Comparison of ENCODE assay signal across 1 cellular context in genomic region chr21:38788275-38788911, GRCh38.
TF ChIP-seq lines count a peak whose summit lies in the region.

No MANE protein-coding gene starts in this region.

TF ChIP-seq in K562, 482 proteins besides CTCF, POLR2A, EP300 and RAD21 (continued from another document):
- TF ChIP-seq USF2 (CRISPR knock-in tag; IDR thresholded peaks at IDR 0.05): no peak
- TF ChIP-seq ZNF217 (CRISPR knock-in tag; IDR thresholded peaks at IDR 0.05): no peak
- TF ChIP-seq ZNF561 (CRISPR knock-in tag; conservative IDR thresholded peaks at IDR 0.05): no peak
- TF ChIP-seq NBN (IDR thresholded peaks at IDR 0.05; ENCODE audit: low read depth): no peak
- no peak for TF ChIP-seq SIX5 (IDR thresholded peaks at IDR 0.05; ENCODE audit: borderline replicate concordance in 1 of 2, insufficient read depth in 1 of 2, low read depth in 1 of 2, low read length in 2 of 2)
- no peak for TF ChIP-seq SP1 (CRISPR knock-in tag; IDR thresholded peaks at IDR 0.05)
- TF ChIP-seq HNRNPH1 (optimal IDR thresholded peaks at IDR 0.05; ENCODE audit: low read depth, low read length): no peak
- no peak for TF ChIP-seq ZNF699 (CRISPR knock-in tag; IDR thresholded peaks at IDR 0.05; ENCODE audit: insufficient replicate concordance)
- TF ChIP-seq KHSRP (IDR thresholded peaks at IDR 0.05): no peak
- TF ChIP-seq ZBTB5 (IDR thresholded peaks at IDR 0.05): no peak
TF ChIP-seq in K562: peak in this region for 0.
